Comparison of ENCODE assay signal across 1 cellular context in genomic region chr1:236850077-236850476, GRCh38.
TF ChIP-seq lines count a peak whose summit lies in the region.

No MANE protein-coding gene starts in this region.

TF ChIP-seq in WTC11, 78 proteins besides CTCF, POLR2A, EP300 and RAD21 (continued from another document):
- TF ChIP-seq ZNF532 (CRISPR knock-in tag; IDR thresholded peaks at IDR 0.05; ENCODE audit: borderline replicate concordance) = no peak
- no peak for TF ChIP-seq JUN (CRISPR knock-in tag; IDR thresholded peaks at IDR 0.05)
- no peak for TF ChIP-seq ETV6 (CRISPR knock-in tag; IDR thresholded peaks at IDR 0.05)
- TF ChIP-seq PRRX2 (CRISPR knock-in tag; IDR thresholded peaks at IDR 0.05) = no peak
